Comparison of ENCODE assay signal across 8 cellular contexts in the genomic region with DNA sequence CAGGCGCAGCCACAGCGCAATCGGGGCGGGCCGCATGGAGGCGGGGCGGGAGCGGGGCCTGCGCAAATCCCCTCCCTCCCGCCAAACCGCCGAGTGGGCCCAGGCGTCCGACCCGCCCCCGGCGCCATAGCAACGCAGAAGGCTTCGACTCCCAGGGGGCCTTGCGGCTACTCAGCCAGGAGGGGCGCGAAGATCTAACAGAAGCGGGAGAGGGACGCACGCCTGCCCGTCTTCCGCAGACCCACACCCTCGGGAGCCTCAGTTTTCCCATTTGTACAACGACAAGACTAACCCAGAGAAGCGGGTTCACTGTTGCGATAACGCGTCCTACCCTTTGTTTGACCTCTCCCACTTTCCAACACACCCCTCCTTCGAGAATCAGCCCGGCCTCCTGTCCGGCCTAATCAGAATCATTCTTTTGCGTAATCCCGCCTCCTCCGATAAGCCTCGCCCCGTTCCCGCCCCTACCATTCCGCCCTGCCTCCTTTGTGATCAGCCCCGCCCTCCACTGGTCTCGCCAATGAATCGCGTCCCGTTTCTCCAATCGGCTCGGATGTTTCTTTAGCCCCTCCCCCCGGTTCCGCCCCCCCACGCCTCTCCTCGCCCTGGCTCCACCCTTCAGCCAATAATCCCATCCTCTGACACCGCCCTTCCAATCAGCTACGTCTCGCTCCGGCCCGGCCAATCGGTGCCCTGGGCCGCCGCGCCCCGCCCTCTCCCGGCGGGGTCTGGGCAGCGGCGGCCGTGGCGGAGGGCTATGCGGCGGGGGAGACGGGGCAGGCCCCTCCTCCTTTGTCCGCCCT. TPM values are rescaled to one million over a fixed set of nuclear protein-coding genes. Genes with fewer than 3 reads are reported as not detected.
DNase-seq lines count a peak whose midpoint lies in the region; ATAC-seq and TF ChIP-seq lines count a peak whose summit lies in the region.

A gene (minus strand): TSS at position 40 of the 803 bp plus-strand sequence. CDS start 4 bp downstream, at position 36.

- H3K4me3 ChIP-seq in A673 (ENCODE audit: low read depth, low read length, poor library complexity, severe bottlenecking), result peak within 1 kb of the TSS; percentile 56
- H3K4me3 ChIP-seq in smooth muscle cell, result peak within 1 kb of the TSS; percentile 63

- no TSS peak for BruUV-seq in A673 (replicated peaks; lab: Mats Ljungman, UMichigan)

- peak within 1 kb of the TSS; percentile 52 for H3K9ac ChIP-seq in smooth muscle cell (ENCODE audit: low read depth)

- H3K27ac ChIP-seq in A673 (ENCODE audit: low read depth, low read length, poor library complexity, severe bottlenecking) (peak within 1 kb of the TSS; percentile 83), caudate nucleus (ENCODE audit: low read depth, low read length) (peak within 1 kb of the TSS; percentile 86), smooth muscle cell (ENCODE audit: low read depth) (peak within 1 kb of the TSS; percentile 65)

- H3K27me3 ChIP-seq in A673 (replicated peaks; ENCODE audit: insufficient read depth, low read depth, low read length, poor library complexity), result no peaks in the 10 kb centered on the region
- H3K27me3 ChIP-seq in smooth muscle cell (ENCODE audit: low read depth), result no peaks in the 10 kb centered on the region

- H3K9me3 Mint-ChIP-seq in activated B cell treated with CpG ODN at 0.5 μM for 24 hours, result no peaks in the 10 kb centered on the region
- no peaks in the 10 kb centered on the region for H3K9me3 Mint-ChIP-seq in immature natural killer cell

- H3K4me3 Mint-ChIP-seq in activated B cell treated with CpG ODN at 0.5 μM for 24 hours (peak within 1 kb of the TSS; percentile 89), immature natural killer cell (peak within 1 kb of the TSS; percentile 82 to 92 (median 87))

- DNase-seq in A673 (ENCODE audit: low spot score) (peak; percentile 98), NCI-H2227 treated with DMSO at 0.1 percent for 48 hours (lab: John Stamatoyannopoulos, UW) (peak; percentile 95), activated B cell treated with CpG ODN at 0.5 μM for 24 hours (peak; percentile 94), caudate nucleus (lab: John Stamatoyannopoulos, UW) (peak; percentile 57 to 100 (median 99)), immature natural killer cell (peak; percentile 99), smooth muscle cell (lab: John Stamatoyannopoulos, UW; ENCODE audit: unreplicated experiment) (peak; percentile 99)

- H3K4me1 Mint-ChIP-seq in activated B cell treated with CpG ODN at 0.5 μM for 24 hours (peaks cover 12% of the 10 kb centered on the region), immature natural killer cell (peaks cover 12 to 14% of the 10 kb centered on the region in 2 donors)

- H3K4me1 ChIP-seq in A673 (ENCODE audit: insufficient read depth, low read length, poor library complexity, severe bottlenecking), result peaks cover 11% of the 10 kb centered on the region
- peaks cover 12% of the 10 kb centered on the region for H3K4me1 ChIP-seq in smooth muscle cell (ENCODE audit: low read depth)

- peak within 1 kb of the TSS; percentile 94 for H3K4me2 ChIP-seq in smooth muscle cell

- ATAC-seq in GM18870 (IDR thresholded peaks at IDR 0.05; ENCODE audit: unreplicated experiment) (peak; percentile 73), HG03159 (IDR thresholded peaks at IDR 0.05; ENCODE audit: unreplicated experiment) (peak; percentile 76), activated B cell treated with CpG ODN at 0.5 μM for 24 hours (ENCODE audit: low read depth) (peak; percentile 83)

- intact Hi-C loops in A673 (cut with micrococcal nuclease; ENCODE audit: unreplicated experiment) (no loop called here), activated B cell treated with CpG ODN at 0.5 μM for 24 hours (cut with micrococcal nuclease) (loop anchor here (1.0 kb wide), 3 partner anchors 11 to 52 kb away; a partner anchor contains a TSS)

- H3K9me3 ChIP-seq in A673 (ENCODE audit: low read depth, low read length, poor library complexity, severe bottlenecking) (no peaks in the 10 kb centered on the region), smooth muscle cell (replicated peaks; ENCODE audit: low read depth) (no peaks in the 10 kb centered on the region)

- peak within 1 kb of the TSS; percentile 91 for H2AFZ ChIP-seq in smooth muscle cell (ENCODE audit: low read depth)

- H4K20me1 ChIP-seq in smooth muscle cell (ENCODE audit: low read depth), result no peaks in the 10 kb centered on the region

- H3F3A ChIP-seq in smooth muscle cell (ENCODE audit: low read depth), result no peaks in the 10 kb centered on the region

- WGBS in smooth muscle cell (ENCODE audit: low lambda C conversion rate), result 0% methylated on average over 43 of the region's 74 CpGs

- no peak for TF ChIP-seq CTCF in A673 (conservative IDR thresholded peaks at IDR 0.05; ENCODE audit: low read depth, low read length)
- no peak for TF ChIP-seq CTCF in activated B cell treated with CpG ODN at 0.5 μM for 24 hours (IDR thresholded peaks at IDR 0.05)
- no peak for TF ChIP-seq CTCF in smooth muscle cell (IDR thresholded peaks at IDR 0.05; ENCODE audit: borderline replicate concordance, insufficient read depth, poor library complexity, severe bottlenecking)

- H3K27ac Mint-ChIP-seq in activated B cell treated with CpG ODN at 0.5 μM for 24 hours (peak within 1 kb of the TSS; percentile 88), immature natural killer cell (peak within 1 kb of the TSS; percentile 69 to 93 (median 87))

- H3K27me3 Mint-ChIP-seq in activated B cell treated with CpG ODN at 0.5 μM for 24 hours (peaks cover 5% of the 10 kb centered on the region), immature natural killer cell (ENCODE audit: low read depth in 3 of 3) (peaks cover 6 to 9% (median 6%) of the 10 kb centered on the region in 3 donors)

- H3K36me3 ChIP-seq in A673 (ENCODE audit: insufficient read depth, low read length, poor library complexity, severe bottlenecking) (no peaks in the 10 kb centered on the region), smooth muscle cell (ENCODE audit: low read depth) (no peaks in the 10 kb centered on the region)

- CTCF ChIA-PET in A673 (lab: Charles Lee) (interaction anchor here (0.6 to 1.0 kb wide), 4 partner anchors 36 to 181 kb away, joined by 3 to 19 read pairs (median 5); no protein-coding TSS in a partner anchor), activated B cell treated with CpG ODN at 0.5 μM for 24 hours (lab: Charles Lee) (no interaction called here)

- H3K79me2 ChIP-seq in smooth muscle cell (ENCODE audit: low read depth), result no peaks in the 10 kb centered on the region

- POLR2A ChIA-PET in A673 (lab: Charles Lee; ENCODE audit: low non-redundant PET) (interaction anchor here (0.6 to 0.7 kb wide), 4 partner anchors 40 to 222 kb away, joined by 3 to 13 read pairs (median 4); a partner anchor contains a TSS), activated B cell treated with CpG ODN at 0.5 μM for 24 hours (lab: Charles Lee) (interaction anchor here (0.5 to 1.9 kb wide), 14 partner anchors 13 to 662 kb away, joined by 3 to 10 read pairs (median 5); a partner anchor contains a TSS)

- H3K36me3 Mint-ChIP-seq in activated B cell treated with CpG ODN at 0.5 μM for 24 hours (ENCODE audit: low read depth) (no peaks in the 10 kb centered on the region), immature natural killer cell (no peaks in the 10 kb centered on the region)

RNA-seq across cellular contexts. Expression of the gene that starts here (rescaled TPM):
- 7.2 and 11.1 TPM in 2 replicates for total RNA-seq in A673 (2021)
- total RNA-seq in activated B cell treated with CpG ODN at 0.5 μM for 24 hours, result 1.2 and 1.3 TPM in 2 replicates
- polyA plus RNA-seq in immature natural killer cell, result under 1 TPM in 2 of 3 donors, not detected in 1; 0.25 to 0.33 TPM
- 1.4 and 1.7 TPM in 2 replicates for total RNA-seq in smooth muscle cell
- 8.7 and 14.4 TPM in 2 replicates for polyA plus RNA-seq in smooth muscle cell

Comparison
In these comparisons a context has a peak if more than half of its experiments do, and no peak if none do; other contexts are left out.
1. Peak in every context shown above with its lines: DNase-seq, ATAC-seq, H3K4me3 ChIP-seq and H3K27ac ChIP-seq.
2. Peak in DNase-seq in immature natural killer cell; RNA of the gene not detected or under 1 TPM.